Comparison of ENCODE assay signal across 15 cellular contexts in the genomic region with DNA sequence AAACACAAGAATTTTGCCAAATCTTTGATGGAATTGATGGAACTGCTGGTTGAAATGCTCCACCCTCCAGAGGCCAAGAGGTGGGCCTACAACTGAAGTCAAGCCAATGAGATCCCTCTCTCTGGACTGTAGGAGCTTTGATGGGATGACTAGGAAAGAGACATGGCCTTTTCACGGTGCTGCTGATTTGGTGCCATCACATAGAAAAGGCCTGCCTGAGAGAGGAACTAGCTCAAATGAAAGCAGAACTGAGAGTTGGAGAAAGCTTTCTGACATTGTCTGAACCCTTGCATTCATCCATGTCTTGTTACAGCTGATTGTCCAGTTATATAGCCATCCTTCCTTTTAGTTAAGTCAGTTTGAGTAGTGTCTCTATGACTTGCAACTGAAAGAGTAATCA.
DNase-seq lines count a peak whose midpoint lies in the region; ATAC-seq and TF ChIP-seq lines count a peak whose summit lies in the region.
"Had no signal": no experiment of that assay in that cellular context is flagged by ENCODE, and none has a peak within 500 bp of the region (broad histone marks: within the 10 kb centered on the region; RNA-seq: fewer than 3 reads in every experiment).

No MANE protein-coding gene starts in this region.

- no peak overlapping the region for H3K4me2 ChIP-seq in H9 (ENCODE audit: insufficient read depth, insufficient read length, low read length)

- CTCF ChIA-PET in GM10248 (lab: Yijun Ruan, JAX) = no interaction called here

- TF ChIP-seq POLR2A in vagina (IDR thresholded peaks at IDR 0.05) = no peak

- no peak overlapping the region for H3K4me3 Mint-ChIP-seq in activated CD4-positive, alpha-beta T cell treated with anti-CD3 and anti-CD28 coated beads, Interleukin-2, amount 10 ng/mL, durations not matched to agents 24 days and 14 days
- H3K4me3 Mint-ChIP-seq in H9 = no peak overlapping the region
- H3K4me3 Mint-ChIP-seq: naive B cell had no signal

- H3K27me3 ChIP-seq in vagina = no peaks in the 10 kb centered on the region
- H3K27me3 ChIP-seq in H9 (ENCODE audit: insufficient read depth, low read length) = no peaks in the 10 kb centered on the region
- H3K27me3 ChIP-seq: breast epithelium, Peyer's patch had no signal

- POLR2A ChIA-PET in GM10248 (lab: Yijun Ruan, JAX) = no interaction called here

- no peaks in the 10 kb centered on the region for H3K79me2 ChIP-seq in H9 (ENCODE audit: insufficient read depth, low read length)

- intact Hi-C loops in vagina (cut with DNase I) = no loop called here
- intact Hi-C loops in activated CD4-positive, alpha-beta T cell treated with anti-CD3 and anti-CD28 coated beads, Interleukin-2, amount 10 ng/mL, durations not matched to agents 24 days and 14 days (cut with micrococcal nuclease) = no loop called here

- H3K56ac ChIP-seq in H9 (ENCODE audit: insufficient read length, low read depth, low read length) = no peak overlapping the region

- no peak overlapping the region for H2BK15ac ChIP-seq in H9 (ENCODE audit: low read depth, low read length)

- H3K4me1 Mint-ChIP-seq in activated CD4-positive, alpha-beta T cell treated with anti-CD3 and anti-CD28 coated beads, Interleukin-2, amount 10 ng/mL, durations not matched to agents 24 days and 14 days = peaks cover 7% of the 10 kb centered on the region
- H3K4me1 Mint-ChIP-seq in H9 = peaks cover 2 to 5% of the 10 kb centered on the region in 2 experiments; a peak in 2 of 4 replicates

- peak; percentile 76 for ATAC-seq in GM19372 (IDR thresholded peaks at IDR 0.05; ENCODE audit: low read depth, unreplicated experiment)
- peak; percentile 92 for ATAC-seq in HG02678 (IDR thresholded peaks at IDR 0.05; ENCODE audit: unreplicated experiment)
- ATAC-seq in HG03469 (IDR thresholded peaks at IDR 0.05; ENCODE audit: unreplicated experiment) = peak; percentile 88
- ATAC-seq: sciatic nerve had no signal

- no peaks in the 10 kb centered on the region for H3K36me3 ChIP-seq in vagina
- H3K36me3 ChIP-seq: breast epithelium, Peyer's patch had no signal

- DNase-seq in GM10248 (ENCODE audit: extremely low spot score) = peak; percentile 22
- DNase-seq in middle frontal gyrus (ENCODE audit: extremely low spot score, low spot score) = no peak
- no peak for DNase-seq in vagina (ENCODE audit: extremely low spot score in 2 of 2)
- DNase-seq in activated CD4-positive, alpha-beta T cell treated with anti-CD3 and anti-CD28 coated beads, Interleukin-2, amount 10 ng/mL, durations not matched to agents 24 days and 14 days = no peak
- no peak for DNase-seq in H9
- DNase-seq: ACHN; activated T-cell treated with anti-CD3 and anti-CD28 coated beads, Interleukin-2, amount 50 U/mL, for 1 hour; naive B cell; NCI-H2081 treated with DMSO at 0.1 percent for 48 hours; Peyer's patch had no signal

- H3K9me3 Mint-ChIP-seq in activated CD4-positive, alpha-beta T cell treated with anti-CD3 and anti-CD28 coated beads, Interleukin-2, amount 10 ng/mL, durations not matched to agents 24 days and 14 days = no peaks in the 10 kb centered on the region
- no peaks in the 10 kb centered on the region for H3K9me3 Mint-ChIP-seq in H9

- no peaks in the 10 kb centered on the region for H3K36me3 Mint-ChIP-seq in activated CD4-positive, alpha-beta T cell treated with anti-CD3 and anti-CD28 coated beads, Interleukin-2, amount 10 ng/mL, durations not matched to agents 24 days and 14 days (ENCODE audit: low read depth)
- H3K36me3 Mint-ChIP-seq in H9 (ENCODE audit: insufficient read depth in 1 of 3, low read depth in 3 of 3) = no peaks in the 10 kb centered on the region
- H3K36me3 Mint-ChIP-seq: naive B cell had no signal

- H2AK5ac ChIP-seq in H9 (ENCODE audit: insufficient read length, low read length) = no peak overlapping the region

- no peaks in the 10 kb centered on the region for H3K23me2 ChIP-seq in H9 (ENCODE audit: insufficient read length, low read depth, low read length, poor library complexity, severe bottlenecking)

- no peak overlapping the region for H3K4ac ChIP-seq in H9 (ENCODE audit: low read depth, low read length)

- H3K79me1 ChIP-seq in H9 (ENCODE audit: insufficient read depth, low read depth, low read length, poor library complexity, severe bottlenecking) = no peaks in the 10 kb centered on the region

- no peaks in the 10 kb centered on the region for H3K9me3 ChIP-seq in vagina
- H3K9me3 ChIP-seq in H9 (ENCODE audit: control insufficient read depth, low read depth, low read length) = no peaks in the 10 kb centered on the region
- H3K9me3 ChIP-seq: breast epithelium, Peyer's patch had no signal

- no peak overlapping the region for H3K14ac ChIP-seq in H9 (ENCODE audit: insufficient read depth, low read length)

- no peak overlapping the region for H3K23ac ChIP-seq in H9 (ENCODE audit: insufficient read length, low read depth, low read length)

- no peak overlapping the region for H2BK5ac ChIP-seq in H9 (ENCODE audit: insufficient read length, low read length)

- H4K5ac ChIP-seq in H9 (ENCODE audit: insufficient read length, low read depth, low read length) = no peak overlapping the region

- H3K27me3 Mint-ChIP-seq in activated CD4-positive, alpha-beta T cell treated with anti-CD3 and anti-CD28 coated beads, Interleukin-2, amount 10 ng/mL, durations not matched to agents 24 days and 14 days = no peaks in the 10 kb centered on the region
- H3K27me3 Mint-ChIP-seq in H9 (ENCODE audit: low read depth) = no peaks in the 10 kb centered on the region

- H3K9ac ChIP-seq in H9 (ENCODE audit: extremely low read depth, insufficient read length, low read length) = no peak overlapping the region

- no peaks in the 10 kb centered on the region for H4K20me1 ChIP-seq in H9 (ENCODE audit: control insufficient read depth, insufficient read depth, insufficient read length)

- no peak overlapping the region for H3K18ac ChIP-seq in H9 (ENCODE audit: insufficient read length, low read depth, low read length)

- H3K4me1 ChIP-seq in vagina (peaks cover 6% of the 10 kb centered on the region), H9 (ENCODE audit: insufficient read depth, low read length) (no peaks in the 10 kb centered on the region)
- H3K4me1 ChIP-seq: breast epithelium, Peyer's patch had no signal

- H3K27ac ChIP-seq in vagina (no peak overlapping the region), H9 (ENCODE audit: insufficient read length, low read depth, low read length) (no peak overlapping the region)
- H3K27ac ChIP-seq: breast epithelium, Peyer's patch had no signal

- TF ChIP-seq CTCF in GM10248 (IDR thresholded peaks at IDR 0.05; ENCODE audit: control extremely low read depth, extremely low read depth, low read depth, missing control alignments) (no peak), vagina (IDR thresholded peaks at IDR 0.05) (no peak), H9 (conservative IDR thresholded peaks at IDR 0.05) (no peak; the same call in 2 of the 3 replicates)

- no peak overlapping the region for H3K27ac Mint-ChIP-seq in activated CD4-positive, alpha-beta T cell treated with anti-CD3 and anti-CD28 coated beads, Interleukin-2, amount 10 ng/mL, durations not matched to agents 24 days and 14 days
- no peak overlapping the region for H3K27ac Mint-ChIP-seq in H9

- H2BK120ac ChIP-seq in H9 (ENCODE audit: low read depth, low read length, poor library complexity, severe bottlenecking) = no peak overlapping the region

- H2BK20ac ChIP-seq in H9 (ENCODE audit: low read depth, low read length, poor library complexity, severe bottlenecking) = no peak overlapping the region

- no peak overlapping the region for H4K91ac ChIP-seq in H9 (ENCODE audit: insufficient read length, low read depth, low read length)

- no peak overlapping the region for H4K8ac ChIP-seq in H9 (replicated peaks; ENCODE audit: insufficient read length, low read depth, low read length)

- H3K4me3 ChIP-seq in vagina = no peak overlapping the region
- H3K4me3 ChIP-seq: breast epithelium, Peyer's patch had no signal

- WGBS in H9 (ENCODE audit: extremely low coverage, insufficient read length, low lambda C conversion rate) = no CpG with 5 or more reads among the region's 1 CpG

- H2AFZ ChIP-seq in H9 (ENCODE audit: low read length) = no peak overlapping the region

- no peak overlapping the region for H3T11ph ChIP-seq in H9 (ENCODE audit: low read length)

- H2BK12ac ChIP-seq in H9 (ENCODE audit: insufficient read length, low read depth, low read length) = no peak overlapping the region
